14 cellular contexts compared by ENCODE assay signal in the genomic region with DNA sequence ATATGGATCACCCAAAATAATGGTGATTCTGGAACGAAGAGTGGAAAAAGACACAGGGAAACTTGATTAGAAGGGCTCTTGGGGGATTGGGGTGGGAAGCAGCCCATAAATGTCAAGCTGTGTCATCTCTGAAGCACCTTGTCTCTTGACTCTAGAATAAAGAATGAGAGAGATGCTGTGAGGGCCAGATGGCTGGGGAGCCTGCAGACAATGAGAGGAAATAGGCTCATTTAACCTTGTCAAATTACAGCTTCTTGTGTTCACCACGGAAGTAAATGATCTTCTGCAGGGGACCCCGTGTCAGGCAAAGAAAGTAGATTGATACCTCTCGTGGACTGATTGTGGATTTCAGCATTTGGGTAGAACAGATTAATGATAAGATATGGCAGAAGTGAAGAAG.
"Had no signal": no experiment of that assay in that cellular context is flagged by ENCODE, and none has a peak within 500 bp of the region (broad histone marks: within the 10 kb centered on the region; RNA-seq: fewer than 3 reads in every experiment).

No MANE protein-coding gene starts in this region.

- H3K9me3 ChIP-seq: gastrocnemius medialis had no signal

- H3K27me3 ChIP-seq: gastrocnemius medialis, spleen had no signal

- H3K27ac ChIP-seq: coronary artery, epithelial cell of prostate, spleen had no signal

- DNase-seq: activated CD4-positive, alpha-beta T cell treated with anti-CD3 and anti-CD28 coated beads for 48 hours; activated naive CD4-positive, alpha-beta T cell treated with Interleukin-2 at 50 U/mL for 16 hours; effector CD8-positive, alpha-beta T cell; gastrocnemius medialis; islet precursor cell; spleen; stimulated activated CD4-positive, alpha-beta T cell treated with anti-CD3 and anti-CD28 coated beads, Interleukin-1b, Interleukin-23, amount 100 ng/mL, for 48 hours; stimulated activated naive B cell treated with anti-CD40 and anti-IgM and Interleukin-4, amounts not matched to agents 10 μg/mL and 1 μg/mL and 100 μg/mL, for 72 hours; trophoblast cell had no signal

- H3K36me3 ChIP-seq: gastrocnemius medialis, spleen had no signal

- H3K4me3 ChIP-seq: coronary artery, gastrocnemius medialis, spleen had no signal

- H3K4me3 Mint-ChIP-seq: stimulated activated naive B cell treated with anti-CD40 and anti-IgM and Interleukin-4, amounts not matched to agents 10 μg/mL and 1 μg/mL and 100 μg/mL, for 72 hours; WTC11 had no signal

- ATAC-seq: gastrocnemius medialis; left lobe of liver; sciatic nerve; stimulated activated naive B cell treated with anti-CD40 and anti-IgM and Interleukin-4, amounts not matched to agents 10 μg/mL and 1 μg/mL and 100 μg/mL, for 72 hours; WTC11 had no signal

- H3K27ac Mint-ChIP-seq: stimulated activated naive B cell treated with anti-CD40 and anti-IgM and Interleukin-4, amounts not matched to agents 10 μg/mL and 1 μg/mL and 100 μg/mL, for 72 hours had no signal
